Comparison of ENCODE assay signal across 24 cellular contexts in the genomic region with DNA sequence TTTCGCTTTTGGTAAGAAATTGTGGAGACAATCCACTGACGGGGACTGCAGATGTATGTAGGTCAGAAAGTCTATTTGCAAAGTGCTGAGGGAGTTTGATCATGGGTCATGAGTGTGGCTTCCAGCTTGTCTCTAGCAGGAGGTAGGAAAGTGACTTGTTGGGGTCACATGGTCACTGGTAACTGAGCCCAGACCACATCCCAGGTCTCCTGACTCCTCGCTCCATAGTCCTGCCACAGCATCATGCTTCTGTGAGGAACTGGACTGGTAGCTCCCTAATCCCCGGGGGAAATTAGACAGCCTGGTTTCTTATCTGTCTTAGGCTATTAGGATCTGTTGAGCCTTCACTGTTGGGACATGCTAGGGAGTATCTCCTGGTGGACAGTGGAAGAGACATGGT.
"Had no signal": no experiment of that assay in that cellular context is flagged by ENCODE, and none has a peak within 500 bp of the region (broad histone marks: within the 10 kb centered on the region; RNA-seq: fewer than 3 reads in every experiment).

No MANE protein-coding gene starts in this region.

- H3K36me3 Mint-ChIP-seq: T-cell had no signal

- H3K4me1 ChIP-seq: SJCRH30 had no signal

- H3K27me3 ChIP-seq: SJCRH30 had no signal

- H3K4me3 ChIP-seq: MG63, SJCRH30, SK-N-MC had no signal

- H3K4me1 Mint-ChIP-seq: T-cell had no signal

- H3K9me3 ChIP-seq: MG63, SJCRH30 had no signal

- H3K9me3 Mint-ChIP-seq: T-cell had no signal

- H3K4me3 Mint-ChIP-seq: T-cell had no signal

- DNase-seq: KBM-7; MG63; NCI-H1092; NCI-H1105 treated with DMSO at 0.1 percent for 48 hours; NCI-H1417 treated with DMSO at 0.1 percent for 48 hours; NCI-H1694 treated with DMSO at 0.1 percent for 48 hours; NCI-H1930; NCI-H2081; NCI-H2107; NCI-H2171 treated with DMSO at 0.1 percent for 48 hours; NCI-H345; NCI-H446 treated with DMSO at 0.1 percent for 48 hours; NCI-H510A treated with DMSO at 0.1 percent for 48 hours; NCI-H526 treated with DMSO at 0.1 percent for 48 hours; NCI-H748 treated with DMSO at 0.1 percent for 48 hours; NK-92 treated with Interleukin-12 subunit alpha and Interleukin-12 subunit beta, amount 100 ng/mL, for 24 hours; PC-3; SHP77; SJCRH30; SW 1271; T-cell had no signal

- H3K27ac Mint-ChIP-seq: T-cell had no signal

- H3K36me3 ChIP-seq: MG63 had no signal

- ATAC-seq: Panc1, PC-3 had no signal

- H3K27ac ChIP-seq: RWPE1, SJCRH30, SK-N-MC had no signal
